Comparison of ENCODE assay signal across 10 cellular contexts in genomic region chr3:71245052-71245488, GRCh38.
DNase-seq lines count a peak whose midpoint lies in the region; ATAC-seq and TF ChIP-seq lines count a peak whose summit lies in the region.
"Had no signal": no experiment of that assay in that cellular context is flagged by ENCODE, and none has a peak within 500 bp of the region (broad histone marks: within the 10 kb centered on the region; RNA-seq: fewer than 3 reads in every experiment).

No MANE protein-coding gene starts in this region.

- no peak overlapping the region for H3K4ac ChIP-seq in neuronal stem cell (ENCODE audit: low read length)

- no peaks in the 10 kb centered on the region for H3F3A ChIP-seq in PC-3 (ENCODE audit: low read length, unreplicated experiment)

- BruUV-seq in PC-3 (replicated peaks; lab: Mats Ljungman, UMichigan) = no TSS peak

- H3K9me3 Mint-ChIP-seq in activated naive CD4-positive, alpha-beta T cell treated with anti-CD3 and anti-CD28 coated beads, Interleukin-2, amount 50 U/mL, for 72 hours = no peaks in the 10 kb centered on the region
- H3K9me3 Mint-ChIP-seq: activated T-helper 1 cell treated with anti-CD3 and anti-CD28 coated beads, Interleukin-12 subunit alpha, Interleukin-12 subunit beta, Interleukin-2, Interleukin-4 antibody, amounts not matched to agents 30 ng/mL and 10 ng/mL and 1 ng/mL, durations not matched to agents 14 hours and 24 hours and 36 hours had no signal

- H2AFZ ChIP-seq in PC-3 (ENCODE audit: low read length) = peak overlapping the region; percentile 31; the same call in 1 of the 2 replicates
- H2AFZ ChIP-seq in neuronal stem cell (ENCODE audit: low read length) = peak overlapping the region; percentile 66

- H4K8ac ChIP-seq in neuronal stem cell (ENCODE audit: low read depth, low read length) = no peak overlapping the region

- H4K91ac ChIP-seq in neuronal stem cell (ENCODE audit: low read depth, low read length, poor library complexity) = no peak overlapping the region

- H4K20me1 ChIP-seq in PC-3 (ENCODE audit: low read length) = no peaks in the 10 kb centered on the region

- no peak overlapping the region for H2BK120ac ChIP-seq in neuronal stem cell (ENCODE audit: low read depth, low read length)

- no peak overlapping the region for H2AK5ac ChIP-seq in neuronal stem cell (ENCODE audit: low read depth, low read length)

- CTCF ChIA-PET in PC-3 (lab: Charles Lee) = no interaction called here

- H3K27me3 ChIP-seq in PC-3 (ENCODE audit: low read length) (no peaks in the 10 kb centered on the region), neuronal stem cell (ENCODE audit: control insufficient read depth in 3 of 3, insufficient read depth in 3 of 3, low read depth in 1 of 3, low read length in 3 of 3) (no peaks in the 10 kb centered on the region)

- no peak for TF ChIP-seq CTCF in PC-3 (conservative IDR thresholded peaks at IDR 0.05; ENCODE audit: low read depth, low read length)
- TF ChIP-seq CTCF in fibroblast of pulmonary artery (IDR thresholded peaks at IDR 0.05; ENCODE audit: low read length, missing control alignments) = no peak

- H2BK12ac ChIP-seq in neuronal stem cell (ENCODE audit: low read length) = no peak overlapping the region

- intact Hi-C loops in PC-3 (cut with micrococcal nuclease) = no loop called here

- H3K9me3 ChIP-seq in PC-3 (ENCODE audit: low read length) (no peaks in the 10 kb centered on the region), neuronal stem cell (replicated peaks in 1 of 2; ENCODE audit: control insufficient read depth in 2 of 2, insufficient read depth in 1 of 2, low read depth in 1 of 2, low read length in 2 of 2) (no peaks in the 10 kb centered on the region)

- no peak overlapping the region for H2BK15ac ChIP-seq in neuronal stem cell (ENCODE audit: low read length)

- peak overlapping the region in 1 of 2 donors; percentile 61 for H3K27ac Mint-ChIP-seq in activated naive CD4-positive, alpha-beta T cell treated with anti-CD3 and anti-CD28 coated beads, Interleukin-2, amount 50 U/mL, for 72 hours
- H3K27ac Mint-ChIP-seq: activated T-helper 1 cell treated with anti-CD3 and anti-CD28 coated beads, Interleukin-12 subunit alpha, Interleukin-12 subunit beta, Interleukin-2, Interleukin-4 antibody, amounts not matched to agents 30 ng/mL and 10 ng/mL and 1 ng/mL, durations not matched to agents 14 hours and 24 hours and 36 hours had no signal

- H3K36me3 ChIP-seq in PC-3 (ENCODE audit: low read depth, low read length) = no peaks in the 10 kb centered on the region
- H3K36me3 ChIP-seq in neuronal stem cell (replicated peaks in 1 of 2; ENCODE audit: control insufficient read depth in 2 of 2, insufficient read depth in 2 of 2, low read length in 2 of 2) = no peaks in the 10 kb centered on the region

- no peak overlapping the region for H2BK5ac ChIP-seq in neuronal stem cell (ENCODE audit: low read length)

- H3K4me2 ChIP-seq in PC-3 (ENCODE audit: low read length) (peak overlapping the region; percentile 53), neuronal stem cell (ENCODE audit: insufficient read depth, low read length, poor library complexity, severe bottlenecking) (peak overlapping the region; percentile 29)

- H3K9me2 ChIP-seq in PC-3 (replicated peaks; ENCODE audit: low read length) = no peaks in the 10 kb centered on the region

- no peak overlapping the region for H3K18ac ChIP-seq in neuronal stem cell (ENCODE audit: low read length)

- H3K4me1 ChIP-seq in PC-3 (ENCODE audit: insufficient read depth, low read length) (peaks cover 11% of the 10 kb centered on the region), neuronal stem cell (ENCODE audit: control insufficient read depth in 2 of 2, insufficient read depth in 1 of 2, low read depth in 1 of 2, low read length in 2 of 2) (peaks cover 32 to 49% of the 10 kb centered on the region in 2 donors)

- no peaks in the 10 kb centered on the region for H3K79me1 ChIP-seq in neuronal stem cell (ENCODE audit: low read depth, low read length)

- H3K9ac ChIP-seq in PC-3 (ENCODE audit: low read length) (no peak overlapping the region), neuronal stem cell (ENCODE audit: low read depth, low read length, poor library complexity) (no peak overlapping the region)

- no CpG with 5 or more reads among the region's 6 CpGs for WGBS in neuronal stem cell (ENCODE audit: extremely low coverage in 2 of 2, insufficient read length in 2 of 2, insufficient replicate concordance in 1 of 2), 2 donors

- H3K23ac ChIP-seq in neuronal stem cell (ENCODE audit: low read depth, low read length, poor library complexity) = no peak overlapping the region

- in situ Hi-C loops in Caki2 (cut with HindIII; ENCODE audit: low pct_unique_long_range_greater_than_20kb, low sequenced_read_pairs) = no loop called here

- H3K79me2 ChIP-seq in PC-3 (ENCODE audit: low read length) = no peaks in the 10 kb centered on the region

- DNase-seq in Caki2 (ENCODE audit: low read depth) (peak; percentile 14), PC-3 (peak; percentile 13), fibroblast of pulmonary artery (ENCODE audit: low read depth) (peak; percentile 90), neuronal stem cell (ENCODE audit: low spot score) (no peak), T1000 (lab: John Stamatoyannopoulos, UW) (no peak)
- DNase-seq in activated naive CD4-positive, alpha-beta T cell treated with anti-CD3 and anti-CD28 coated beads, Interleukin-2, amount 50 U/mL, for 72 hours (ENCODE audit: low spot score in 2 of 2) = no peak
- DNase-seq: NCI-H1105 had no signal

- H3K27ac ChIP-seq in PC-3 (ENCODE audit: low read length) (no peak overlapping the region), neuronal stem cell (replicated peaks; ENCODE audit: low read length) (no peak overlapping the region)

- peaks cover 0 to 20% of the 10 kb centered on the region in 2 donors for H3K36me3 Mint-ChIP-seq in activated naive CD4-positive, alpha-beta T cell treated with anti-CD3 and anti-CD28 coated beads, Interleukin-2, amount 50 U/mL, for 72 hours

- POLR2A ChIA-PET in PC-3 (lab: Charles Lee; ENCODE audit: unreplicated experiment) = interaction anchor here (0.6 to 1.2 kb wide), 2 partner anchors 11 to 183 kb away, joined by 4 to 10 read pairs; no protein-coding TSS in a partner anchor

- ATAC-seq in PC-3 = peak; percentile 82
- no peak for ATAC-seq in GM18511 (IDR thresholded peaks at IDR 0.05; ENCODE audit: unreplicated experiment)
- ATAC-seq in HG02981 (IDR thresholded peaks at IDR 0.05; ENCODE audit: unreplicated experiment) = no peak
- no peak for ATAC-seq in activated naive CD4-positive, alpha-beta T cell treated with anti-CD3 and anti-CD28 coated beads, Interleukin-2, amount 50 U/mL, for 72 hours

- no peak overlapping the region for H3K14ac ChIP-seq in neuronal stem cell (ENCODE audit: low read length)

- peak overlapping the region; percentile 16; the same call in 1 of the 2 replicates for H3K4me3 ChIP-seq in PC-3 (ENCODE audit: low read length)
- peak overlapping the region; percentile 52 for H3K4me3 ChIP-seq in fibroblast of pulmonary artery (replicated peaks; ENCODE audit: low read depth, low read length)
- peak overlapping the region in 1 of 2 donors; percentile 29 for H3K4me3 ChIP-seq in neuronal stem cell (ENCODE audit: low read length in 2 of 2)

Comparison
In these comparisons a context has a peak if more than half of its experiments do, and no peak if none do; other contexts are left out.
1. DNase-seq: peak in Caki2 (single experiment), PC-3 (single experiment) and fibroblast of pulmonary artery (single experiment); none in neuronal stem cell (single experiment), T1000 (single experiment) and activated naive CD4-positive, alpha-beta T cell treated with anti-CD3 and anti-CD28 coated beads, Interleukin-2, amount 50 U/mL, for 72 hours (0 of 2).